8 cellular contexts compared by ENCODE assay signal in genomic region chr7:78039791-78040776, GRCh38.
A peak's percentile ranks its signal among the peaks of the same experiment; 100 is the strongest.
DNase-seq lines count a peak whose midpoint lies in the region; ATAC-seq and TF ChIP-seq lines count a peak whose summit lies in the region.

No MANE protein-coding gene starts in this region.

- no peak for DNase-seq in AG10803 (ENCODE audit: low read depth)
- DNase-seq in GM19240 (ENCODE audit: insufficient read length, low spot score): peak; percentile 23
- DNase-seq in WERI-Rb-1: peak; percentile 47
- DNase-seq in dorsolateral prefrontal cortex: no peak
- DNase-seq in NCI-H2196 treated with DMSO at 0.1 percent for 48 hours (lab: John Stamatoyannopoulos, UW; ENCODE audit: unreplicated experiment): no peak
- no peak for DNase-seq in SW 1271 (lab: John Stamatoyannopoulos, UW)

- TF ChIP-seq CTCF in AG10803 (conservative IDR thresholded peaks at IDR 0.05; ENCODE audit: low read length) (peak; percentile 47), WERI-Rb-1 (IDR thresholded peaks at IDR 0.05; ENCODE audit: low read depth, low read length) (peak; percentile 40), dorsolateral prefrontal cortex (IDR thresholded peaks at IDR 0.05 in 54 of 56, conservative IDR thresholded peaks at IDR 0.05 in 2 of 56; ENCODE audit: low read depth in 1 of 56, partially characterized antibody in 56 of 56) (peak in 43 of 56 donors; percentile 11 to 61 (median 37)), neutrophil (IDR thresholded peaks at IDR 0.05) (peak; percentile 62)

- peak; percentile 91 for ATAC-seq in HG03175 (IDR thresholded peaks at IDR 0.05; ENCODE audit: unreplicated experiment)

- intact Hi-C loops in dorsolateral prefrontal cortex (cut with DNase I): loop anchor here in 1 of 2 donors (10.0 kb wide), 1 partner anchor 75 kb away; no protein-coding TSS in a partner anchor

- H3K4me3 ChIP-seq in AG10803 (ENCODE audit: low read length): no peak overlapping the region
- no peak overlapping the region for H3K4me3 ChIP-seq in WERI-Rb-1 (ENCODE audit: low read depth, low read length)
- H3K4me3 ChIP-seq in dorsolateral prefrontal cortex: no peak overlapping the region
- no peak overlapping the region for H3K4me3 ChIP-seq in neutrophil (ENCODE audit: low read depth in 1 of 2, low read length in 1 of 2)

- H3K27me3 ChIP-seq in WERI-Rb-1 (ENCODE audit: insufficient read depth, low read depth, severe bottlenecking) (no peaks in the 10 kb centered on the region), dorsolateral prefrontal cortex (no peaks in the 10 kb centered on the region), neutrophil (peaks cover 40% of the 10 kb centered on the region)

- H3K27ac ChIP-seq in WERI-Rb-1: no peak overlapping the region
- peak overlapping the region in 1 of 59 donors; percentile 3 for H3K27ac ChIP-seq in dorsolateral prefrontal cortex
- H3K27ac ChIP-seq in neutrophil: no peak overlapping the region

- H3K9me3 ChIP-seq in WERI-Rb-1 (ENCODE audit: severe bottlenecking) (no peaks in the 10 kb centered on the region), neutrophil (no peaks in the 10 kb centered on the region)

- H3K36me3 ChIP-seq in WERI-Rb-1: no peaks in the 10 kb centered on the region
- no peaks in the 10 kb centered on the region for H3K36me3 ChIP-seq in neutrophil

- H3K4me1 ChIP-seq in neutrophil (ENCODE audit: control insufficient read depth in 1 of 2, insufficient read depth in 1 of 2, low read depth in 1 of 2, low read length in 1 of 2): peaks cover 0 to 4% of the 10 kb centered on the region in 2 experiments

Comparison
In these comparisons a context has a peak if more than half of its experiments do, and no peak if none do; other contexts are left out.
1. DNase-seq: peak in GM19240 (single experiment) and WERI-Rb-1 (single experiment); none in AG10803 (single experiment), dorsolateral prefrontal cortex (0 of 10), NCI-H2196 treated with DMSO at 0.1 percent for 48 hours (single experiment) and SW 1271 (0 of 2).
2. Peak in every context shown above with its lines, with median percentiles within 50 percentile points of each other: CTCF ChIP-seq.